In the genomic region with DNA sequence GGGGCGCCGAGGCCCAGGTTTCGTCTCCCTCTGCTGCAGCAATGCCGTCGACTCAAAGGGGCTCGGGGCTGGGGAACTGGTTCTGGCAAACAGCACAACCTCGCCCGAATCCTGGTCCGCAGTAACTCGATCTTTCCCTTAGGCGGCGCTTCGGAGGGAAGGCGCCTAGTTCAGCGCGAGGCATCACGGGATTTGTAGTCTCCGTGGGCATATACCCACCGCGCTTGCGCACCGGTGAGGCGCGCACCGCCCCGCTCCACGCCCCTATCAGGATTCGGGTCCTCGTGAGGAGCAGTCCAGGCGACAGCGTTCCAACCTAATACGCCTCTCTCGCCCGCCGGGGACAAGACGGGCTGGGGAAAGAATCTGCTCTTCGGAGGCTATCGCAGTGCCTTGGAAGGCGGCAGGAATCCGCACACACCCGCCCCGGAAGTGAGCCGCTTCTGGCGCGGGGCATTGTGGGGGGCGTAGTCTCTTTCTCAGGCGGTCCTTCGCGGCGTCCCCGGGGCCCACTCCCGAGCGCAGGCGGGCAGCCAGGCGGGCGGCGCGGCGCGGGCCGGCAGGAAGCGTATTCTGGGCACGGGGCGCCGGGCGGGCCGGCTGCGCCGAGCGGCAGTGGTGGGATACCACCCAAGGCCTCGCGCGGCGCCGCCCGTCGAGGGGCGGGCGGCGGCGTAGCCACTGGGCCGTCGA, we compare ENCODE assay signal across 8 cellular contexts. TPM values are rescaled to one million over a fixed set of nuclear protein-coding genes. Genes with fewer than 3 reads are reported as not detected.
DNase-seq lines count a peak whose midpoint lies in the region; ATAC-seq, FAIRE-seq and TF ChIP-seq lines count a peak whose summit lies in the region.

A gene (plus strand): TSS at position 505 of the 693 bp plus-strand sequence. CDS start 235 bp downstream, outside the sequence.

- peak within 1 kb of the TSS; percentile 94 to 100 (median 98) for H3K27ac ChIP-seq in adrenal gland
- H3K27ac ChIP-seq in heart right ventricle: peak within 1 kb of the TSS; percentile 96 to 100 (median 100)
- peak within 1 kb of the TSS; percentile 98 to 100 (median 99) for H3K27ac ChIP-seq in upper lobe of left lung

- H3K4me1 ChIP-seq in adrenal gland (replicated peaks in 1 of 2) (peaks cover 32 to 36% of the 10 kb centered on the region in 2 donors), heart right ventricle (peaks cover 17 to 46% (median 42%) of the 10 kb centered on the region in 9 donors), upper lobe of left lung (peaks cover 31 to 42% (median 37%) of the 10 kb centered on the region in 4 donors)

- no peaks in the 10 kb centered on the region for H3K27me3 ChIP-seq in adrenal gland
- no peaks in the 10 kb centered on the region for H3K27me3 ChIP-seq in heart right ventricle
- no peaks in the 10 kb centered on the region for H3K27me3 ChIP-seq in upper lobe of left lung

- TF ChIP-seq EP300 in upper lobe of left lung (IDR thresholded peaks at IDR 0.05): no peak

- intact Hi-C loops in adrenal gland (cut with DNase I): no loop called here
- intact Hi-C loops in heart right ventricle (cut with DNase I): loop anchor here in 5 of 10 donors (2.0 to 10.0 kb wide), 7 partner anchors 31 to 317 kb away; a partner anchor contains a TSS
- intact Hi-C loops in posterior vena cava (cut with DNase I): no loop called here

- TF ChIP-seq CTCF in adrenal gland (IDR thresholded peaks at IDR 0.05) (peak; percentile 70 to 93 (median 90)), heart right ventricle (IDR thresholded peaks at IDR 0.05) (peak; percentile 76 to 91 (median 85)), upper lobe of left lung (IDR thresholded peaks at IDR 0.05) (peak; percentile 77 to 97 (median 94))

- TF ChIP-seq POLR2A in GM12892 (IDR thresholded peaks at IDR 0.05; ENCODE audit: low read depth, low read length) (no peak), adrenal gland (IDR thresholded peaks at IDR 0.05) (peak; percentile 34 to 64), upper lobe of left lung (IDR thresholded peaks at IDR 0.05) (peak in 2 of 4 donors; percentile 74 to 78)

- no peaks in the 10 kb centered on the region for H3K36me3 ChIP-seq in adrenal gland (replicated peaks in 1 of 2)
- H3K36me3 ChIP-seq in heart right ventricle: no peaks in the 10 kb centered on the region
- no peaks in the 10 kb centered on the region for H3K36me3 ChIP-seq in upper lobe of left lung

- H3K9me3 ChIP-seq in adrenal gland (replicated peaks in 1 of 3) (no peaks in the 10 kb centered on the region), heart right ventricle (no peaks in the 10 kb centered on the region), upper lobe of left lung (no peaks in the 10 kb centered on the region)

- ATAC-seq in HG02870 (IDR thresholded peaks at IDR 0.05; ENCODE audit: unreplicated experiment) (peak; percentile 47), heart right ventricle (peak; percentile 76 to 90 (median 80)), upper lobe of left lung (ENCODE audit: low FRiP score in 2 of 2) (peak; percentile 90 to 95)

- 0 to 1% (median 1%) methylated on average over 14 to 83 of the region's 83 CpGs for WGBS in adrenal gland, 4 donors
- 0% methylated on average over 70 to 83 of the region's 83 CpGs for WGBS in heart right ventricle, 2 donors
- WGBS in upper lobe of left lung, 2 donors: 0% methylated on average over 38 of the region's 83 CpGs; no CpG with 5 or more reads in 1 of the 2 donors

- DNase-seq in GM12892 (ENCODE audit: insufficient read length): peak; percentile 94
- peak; percentile 91 for DNase-seq in NCI-H146 (lab: John Stamatoyannopoulos, UW)
- DNase-seq in T-helper 1 cell: peak; percentile 78 to 95 (median 90)
- DNase-seq in adrenal gland: peak; percentile 93 to 98 (median 95)
- DNase-seq in heart right ventricle: peak; percentile 92 to 95
- peak; percentile 98 for DNase-seq in posterior vena cava (ENCODE audit: low spot score)
- DNase-seq in upper lobe of left lung: peak; percentile 96

- FAIRE-seq in GM12892 (lab: Jason Lieb, UNC): peak; percentile 93

- H3K4me3 ChIP-seq in adrenal gland (peak within 1 kb of the TSS; percentile 52 to 94 (median 70)), heart right ventricle (peak within 1 kb of the TSS; percentile 57 to 96 (median 89)), upper lobe of left lung (peak within 1 kb of the TSS; percentile 76 to 90 (median 78))

RNA-seq across cellular contexts. Expression of the gene that starts here (rescaled TPM):
- 14.4 TPM for polyA plus RNA-seq in GM12892 (2012; ENCODE audit: missing spikeins)
- total RNA-seq in adrenal gland: 10 to 100 TPM; 19.9 to 85.6 (median 44.7) TPM
- polyA plus RNA-seq in adrenal gland: 1 to 10 TPM; 8.4 to 8.6 (median 8.5) TPM
- 10 to 100 TPM; 20.6 to 41.3 (median 26.9) TPM for total RNA-seq in heart right ventricle
- polyA plus RNA-seq in heart right ventricle: 10 to 100 TPM in 1 of 2 donors, 1 to 10 TPM in 1; 6.0 to 23.5 TPM
- 10 to 100 TPM; 24.9 to 26.1 TPM for total RNA-seq in posterior vena cava
- total RNA-seq in upper lobe of left lung: 10 to 100 TPM; 28.3 to 66.3 (median 34.3) TPM

Comparison
In these comparisons a context has a peak if more than half of its experiments do, and no peak if none do; other contexts are left out.
1. Peak in every context shown above with its lines: DNase-seq, ATAC-seq, H3K4me3 ChIP-seq and H3K27ac ChIP-seq.